25 cellular contexts compared by ENCODE assay signal in genomic region chr13:30648522-30649012, GRCh38. TPM values are rescaled to one million over a fixed set of nuclear protein-coding genes. Genes with fewer than 3 reads are reported as not detected.
DNase-seq lines count a peak whose midpoint lies in the region; ATAC-seq and TF ChIP-seq lines count a peak whose summit lies in the region.
"Had no signal": no experiment of that assay in that cellular context is flagged by ENCODE, and none has a peak within 500 bp of the region (broad histone marks: within the 10 kb centered on the region; RNA-seq: fewer than 3 reads in every experiment).

No MANE protein-coding gene starts in this region.

- H3K36me3 ChIP-seq in SK-N-MC (ENCODE audit: insufficient read depth, low read length) (peaks cover 88% of the 10 kb centered on the region), liver (ENCODE audit: control insufficient read depth in 4 of 4, insufficient read depth in 3 of 4, low read depth in 1 of 4, low read length in 3 of 4) (peaks cover 2 to 29% (median 14%) of the 10 kb centered on the region in 4 donors), body of pancreas (replicated peaks in 1 of 2; ENCODE audit: insufficient read depth in 1 of 2, low read depth in 2 of 2) (no peaks in the 10 kb centered on the region)

- H3K9ac ChIP-seq in SK-N-MC (ENCODE audit: insufficient read length) = no peak overlapping the region
- H3K9ac ChIP-seq in liver (ENCODE audit: low read depth in 1 of 2, low read length in 2 of 2) = peak overlapping the region; percentile 42 to 51

- no peaks in the 10 kb centered on the region for H3K27me3 ChIP-seq in liver (ENCODE audit: control insufficient read depth in 4 of 4, insufficient read depth in 4 of 4, low read length in 3 of 4)
- H3K27me3 ChIP-seq in body of pancreas = no peaks in the 10 kb centered on the region
- H3K27me3 ChIP-seq: adrenal gland, colonic mucosa, esophagus squamous epithelium, gastrocnemius medialis, upper lobe of right lung had no signal

- no peaks in the 10 kb centered on the region for H3K27me3 Mint-ChIP-seq in activated naive CD8-positive, alpha-beta T cell
- H3K27me3 Mint-ChIP-seq in activated naive CD8-positive, alpha-beta T cell treated with anti-CD3 and anti-CD28 coated beads for 36 hours = no peaks in the 10 kb centered on the region
- H3K27me3 Mint-ChIP-seq in type B pancreatic cell = no peaks in the 10 kb centered on the region
- H3K27me3 Mint-ChIP-seq: effector memory CD8-positive, alpha-beta T cell had no signal

- TF ChIP-seq POLR2A in body of pancreas (IDR thresholded peaks at IDR 0.05) = no peak

- H3K27ac Mint-ChIP-seq in activated naive CD8-positive, alpha-beta T cell = peak overlapping the region; percentile 41
- no peak overlapping the region for H3K27ac Mint-ChIP-seq in activated naive CD8-positive, alpha-beta T cell treated with anti-CD3 and anti-CD28 coated beads for 36 hours
- H3K27ac Mint-ChIP-seq in type B pancreatic cell = peak overlapping the region; percentile 26

- H3K4me1 ChIP-seq in liver (ENCODE audit: control insufficient read depth in 4 of 4, insufficient read depth in 4 of 4, low read length in 3 of 4) = peaks cover 0 to 30% (median 22%) of the 10 kb centered on the region in 4 donors
- peaks cover 19% of the 10 kb centered on the region for H3K4me1 ChIP-seq in body of pancreas
- H3K4me1 ChIP-seq: adrenal gland, colonic mucosa, upper lobe of right lung had no signal

- no peak for TF ChIP-seq CTCF in liver (IDR thresholded peaks at IDR 0.05; ENCODE audit: low read depth, low read length, missing input control)
- no peak for TF ChIP-seq CTCF in type B pancreatic cell (conservative IDR thresholded peaks at IDR 0.05)
- no peak for TF ChIP-seq CTCF in body of pancreas (IDR thresholded peaks at IDR 0.05)

- peaks cover 11% of the 10 kb centered on the region for H3K36me3 Mint-ChIP-seq in activated naive CD8-positive, alpha-beta T cell
- H3K36me3 Mint-ChIP-seq in activated naive CD8-positive, alpha-beta T cell treated with anti-CD3 and anti-CD28 coated beads for 36 hours = peaks cover 36% of the 10 kb centered on the region
- H3K36me3 Mint-ChIP-seq in type B pancreatic cell = peaks cover 32% of the 10 kb centered on the region

- TF ChIP-seq RAD21 in liver (IDR thresholded peaks at IDR 0.05) = no peak

- H3K4me3 ChIP-seq in SK-N-MC (no peak overlapping the region), liver (ENCODE audit: low read depth in 1 of 3, low read length in 3 of 3) (no peak overlapping the region), body of pancreas (no peak overlapping the region)
- H3K4me3 ChIP-seq: adrenal gland, colonic mucosa, esophagus squamous epithelium, gastrocnemius medialis, upper lobe of right lung had no signal

- peaks cover 39% of the 10 kb centered on the region for H3K4me1 Mint-ChIP-seq in activated naive CD8-positive, alpha-beta T cell (ENCODE audit: low read depth)
- H3K4me1 Mint-ChIP-seq in activated naive CD8-positive, alpha-beta T cell treated with anti-CD3 and anti-CD28 coated beads for 36 hours = peaks cover 27% of the 10 kb centered on the region
- peaks cover 16% of the 10 kb centered on the region for H3K4me1 Mint-ChIP-seq in type B pancreatic cell (ENCODE audit: unreplicated experiment)

- intact Hi-C loops in body of pancreas (cut with DNase I) = no loop called here

- no peak for ATAC-seq in GM18511 (IDR thresholded peaks at IDR 0.05; ENCODE audit: unreplicated experiment)
- no peak for ATAC-seq in body of pancreas
- ATAC-seq: effector memory CD8-positive, alpha-beta T cell; gastrocnemius medialis; PC-3; upper lobe of right lung had no signal

- H3K9me3 ChIP-seq in SK-N-MC (ENCODE audit: low read depth, low read length) = no peaks in the 10 kb centered on the region
- H3K9me3 ChIP-seq in liver (ENCODE audit: control insufficient read depth in 4 of 4, low read length in 3 of 4) = no peaks in the 10 kb centered on the region
- no peaks in the 10 kb centered on the region for H3K9me3 ChIP-seq in body of pancreas
- H3K9me3 ChIP-seq: adrenal gland, colonic mucosa, esophagus squamous epithelium, gastrocnemius medialis, upper lobe of right lung had no signal

- no peak for DNase-seq in activated naive CD8-positive, alpha-beta T cell treated with anti-CD3 and anti-CD28 coated beads for 36 hours
- no peak for DNase-seq in SK-N-MC (ENCODE audit: low read depth, low spot score)
- DNase-seq in type B pancreatic cell (ENCODE audit: extremely low spot score, unreplicated experiment) = no peak
- DNase-seq in body of pancreas = no peak
- no peak for DNase-seq in NCI-H146 (lab: John Stamatoyannopoulos, UW)
- DNase-seq: activated CD4-positive, alpha-beta T cell treated with anti-CD3 and anti-CD28 coated beads, Interleukin-2, amount 50 U/mL, for 1 hour; adrenal gland; colonic mucosa; effector memory CD8-positive, alpha-beta T cell; esophagus squamous epithelium; gastrocnemius medialis; Kasumi-1; NCI-H1048; NCI-H2227 treated with DMSO at 0.1 percent for 48 hours; NCI-H82; PC-3; retina; SHP77; stimulated activated CD4-positive, alpha-beta T cell treated with anti-CD3 and anti-CD28 coated beads, Interleukin-4, amount 100 ng/mL, for 24 hours; T-helper 1 cell; upper lobe of right lung had no signal

- H3K9me3 Mint-ChIP-seq in activated naive CD8-positive, alpha-beta T cell (ENCODE audit: low read depth) = no peaks in the 10 kb centered on the region
- H3K9me3 Mint-ChIP-seq in activated naive CD8-positive, alpha-beta T cell treated with anti-CD3 and anti-CD28 coated beads for 36 hours = no peaks in the 10 kb centered on the region
- no peaks in the 10 kb centered on the region for H3K9me3 Mint-ChIP-seq in type B pancreatic cell
- H3K9me3 Mint-ChIP-seq: effector memory CD8-positive, alpha-beta T cell had no signal

- 42% methylated on average over 4 of the region's 4 CpGs for WGBS in liver
- WGBS in body of pancreas, 2 donors = 43 to 44% methylated on average over 4 of the region's 4 CpGs

- no peak overlapping the region for H3K4me3 Mint-ChIP-seq in activated naive CD8-positive, alpha-beta T cell
- no peak overlapping the region for H3K4me3 Mint-ChIP-seq in activated naive CD8-positive, alpha-beta T cell treated with anti-CD3 and anti-CD28 coated beads for 36 hours
- no peak overlapping the region for H3K4me3 Mint-ChIP-seq in type B pancreatic cell
- H3K4me3 Mint-ChIP-seq: effector memory CD8-positive, alpha-beta T cell had no signal

- peak overlapping the region; percentile 49; the same call in 1 of the 2 replicates for H3K27ac ChIP-seq in SK-N-MC
- H3K27ac ChIP-seq in liver (ENCODE audit: low read depth in 1 of 2, low read length in 2 of 2) = peak overlapping the region; percentile 28 to 36
- H3K27ac ChIP-seq in body of pancreas = peak overlapping the region in 1 of 4 donors; percentile 1
- H3K27ac ChIP-seq: adrenal gland, C4-2B, colonic mucosa, esophagus squamous epithelium, gastrocnemius medialis, upper lobe of right lung had no signal

TF ChIP-seq in liver, 16 proteins besides CTCF, POLR2A, EP300 and RAD21:
- TF ChIP-seq HNF4A (conservative IDR thresholded peaks at IDR 0.05) (peak; percentile 52 to 63), EGR1 (IDR thresholded peaks at IDR 0.05; ENCODE audit: low read depth in 2 of 2) (no peak), HNF4G (IDR thresholded peaks at IDR 0.05) (no peak), FOXA2 (IDR thresholded peaks at IDR 0.05) (peak; percentile 23), JUND (IDR thresholded peaks at IDR 0.05) (peak in 1 of 2 donors; percentile 14), FOXA1 (IDR thresholded peaks at IDR 0.05) (no peak), SP1 (IDR thresholded peaks at IDR 0.05) (peak; percentile 12)
- TF ChIP-seq, protein P1, sequence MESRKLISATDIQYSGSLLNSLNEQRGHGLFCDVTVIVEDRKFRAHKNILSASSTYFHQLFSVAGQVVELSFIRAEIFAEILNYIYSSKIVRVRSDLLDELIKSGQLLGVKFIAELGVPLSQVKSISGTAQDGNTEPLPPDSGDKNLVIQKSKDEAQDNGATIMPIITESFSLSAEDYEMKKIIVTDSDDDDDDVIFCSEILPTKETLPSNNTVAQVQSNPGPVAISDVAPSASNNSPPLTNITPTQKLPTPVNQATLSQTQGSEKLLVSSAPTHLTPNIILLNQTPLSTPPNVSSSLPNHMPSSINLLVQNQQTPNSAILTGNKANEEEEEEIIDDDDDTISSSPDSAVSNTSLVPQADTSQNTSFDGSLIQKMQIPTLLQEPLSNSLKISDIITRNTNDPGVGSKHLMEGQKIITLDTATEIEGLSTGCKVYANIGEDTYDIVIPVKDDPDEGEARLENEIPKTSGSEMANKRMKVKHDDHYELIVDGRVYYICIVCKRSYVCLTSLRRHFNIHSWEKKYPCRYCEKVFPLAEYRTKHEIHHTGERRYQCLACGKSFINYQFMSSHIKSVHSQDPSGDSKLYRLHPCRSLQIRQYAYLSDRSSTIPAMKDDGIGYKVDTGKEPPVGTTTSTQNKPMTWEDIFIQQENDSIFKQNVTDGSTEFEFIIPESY (IDR thresholded peaks at IDR 0.05) = peak; percentile 28

RNA-seq across cellular contexts. Expression of gene USPL1, which starts 30.8 kb away (rescaled TPM):
- 10 to 100 TPM; 13.6 to 15.3 TPM for total RNA-seq in activated naive CD8-positive, alpha-beta T cell treated with anti-CD3 and anti-CD28 coated beads for 36 hours
- 10 to 100 TPM; 11.3 to 13.0 TPM for total RNA-seq in liver
- 1 to 10 TPM; 4.1 to 5.2 TPM for polyA plus RNA-seq in liver
- 13.8 and 19.7 TPM in 2 replicates for total RNA-seq in type B pancreatic cell (ENCODE audit: low replicate concordance)
- 10 to 100 TPM; 10.9 to 14.5 TPM for total RNA-seq in body of pancreas
